17 cellular contexts compared by ENCODE assay signal in genomic region chr9:114336699-114337395, GRCh38. TPM values are rescaled to one million over a fixed set of nuclear protein-coding genes. Genes with fewer than 3 reads are reported as not detected.
DNase-seq lines count a peak whose midpoint lies in the region; ATAC-seq lines count a peak whose summit lies in the region.
"Had no signal": no experiment of that assay in that cellular context is flagged by ENCODE, and none has a peak within 500 bp of the region (broad histone marks: within the 10 kb centered on the region; RNA-seq: fewer than 3 reads in every experiment).

No MANE protein-coding gene starts in this region.

- no peak for DNase-seq in activated CD4-positive, alpha-beta memory T cell treated with anti-CD3 and anti-CD28 coated beads for 36 hours
- DNase-seq in activated CD4-positive, alpha-beta memory T cell treated with anti-CD3 and anti-CD28 coated beads, Interleukin-2, amount 10 ng/mL, durations not matched to agents 7 days and 5 days = no peak
- no peak for DNase-seq in stimulated activated naive CD8-positive, alpha-beta T cell treated with anti-CD3 and anti-CD28 coated beads, Interleukin-15, Interleukin-2, amounts not matched to agents 100 U/mL and 50 U/mL, for 24 hours
- DNase-seq in immature natural killer cell (no peak), NCI-H345 (lab: John Stamatoyannopoulos, UW) (no peak), midbrain (lab: John Stamatoyannopoulos, UW) (no peak)
- no peak for DNase-seq in activated CD8-positive, alpha-beta memory T cell treated with anti-CD3 and anti-CD28 coated beads, Interleukin-2, amount 50 U/mL, for 48 hours
- DNase-seq: Caco-2, DMS153, NCI-H1048, NCI-H1436 treated with DMSO at 0.1 percent for 48 hours, NCI-H2029 treated with DMSO at 0.1 percent for 48 hours, NCI-H510A, NCI-H774 had no signal

- peaks cover 58% of the 10 kb centered on the region for H3K36me3 Mint-ChIP-seq in activated CD4-positive, alpha-beta memory T cell treated with anti-CD3 and anti-CD28 coated beads for 36 hours
- H3K36me3 Mint-ChIP-seq in activated CD4-positive, alpha-beta memory T cell treated with anti-CD3 and anti-CD28 coated beads, Interleukin-2, amount 10 ng/mL, durations not matched to agents 7 days and 5 days (ENCODE audit: low read depth) = peaks cover 72% of the 10 kb centered on the region
- H3K36me3 Mint-ChIP-seq in stimulated activated naive CD8-positive, alpha-beta T cell treated with anti-CD3 and anti-CD28 coated beads, Interleukin-15, Interleukin-2, amounts not matched to agents 100 ng/mL and 50 ng/mL, for 24 hours (ENCODE audit: low read depth) = peaks cover 60% of the 10 kb centered on the region
- peaks cover 22 to 49% (median 31%) of the 10 kb centered on the region in 3 donors for H3K36me3 Mint-ChIP-seq in immature natural killer cell

- intact Hi-C loops in activated CD4-positive, alpha-beta memory T cell treated with anti-CD3 and anti-CD28 coated beads for 36 hours (cut with micrococcal nuclease) = no loop called here

- no peaks in the 10 kb centered on the region for H3K27me3 Mint-ChIP-seq in activated CD4-positive, alpha-beta memory T cell treated with anti-CD3 and anti-CD28 coated beads for 36 hours
- no peaks in the 10 kb centered on the region for H3K27me3 Mint-ChIP-seq in activated CD4-positive, alpha-beta memory T cell treated with anti-CD3 and anti-CD28 coated beads, Interleukin-2, amount 10 ng/mL, durations not matched to agents 7 days and 5 days
- H3K27me3 Mint-ChIP-seq in stimulated activated naive CD8-positive, alpha-beta T cell treated with anti-CD3 and anti-CD28 coated beads, Interleukin-15, Interleukin-2, amounts not matched to agents 100 ng/mL and 50 ng/mL, for 24 hours = no peaks in the 10 kb centered on the region
- H3K27me3 Mint-ChIP-seq in immature natural killer cell (ENCODE audit: low read depth in 3 of 3) = peaks cover 6 to 24% (median 17%) of the 10 kb centered on the region in 3 donors

- CTCF ChIA-PET in activated CD4-positive, alpha-beta memory T cell treated with anti-CD3 and anti-CD28 coated beads for 36 hours (lab: Charles Lee) = interaction anchor here (0.8 to 1.4 kb wide), 6 partner anchors 44 to 317 kb away, joined by 3 to 4 read pairs (median 3); no protein-coding TSS in a partner anchor
- CTCF ChIA-PET in activated CD4-positive, alpha-beta memory T cell treated with anti-CD3 and anti-CD28 coated beads, Interleukin-2, amount 10 ng/mL, durations not matched to agents 7 days and 5 days (lab: Charles Lee) = interaction anchor here (1.5 kb wide), 1 partner anchor 317 kb away, joined by 5 read pairs; no protein-coding TSS in a partner anchor

- H3K27ac Mint-ChIP-seq in activated CD4-positive, alpha-beta memory T cell treated with anti-CD3 and anti-CD28 coated beads for 36 hours = peak overlapping the region; percentile 21
- H3K27ac Mint-ChIP-seq in activated CD4-positive, alpha-beta memory T cell treated with anti-CD3 and anti-CD28 coated beads, Interleukin-2, amount 10 ng/mL, durations not matched to agents 7 days and 5 days = no peak overlapping the region
- H3K27ac Mint-ChIP-seq in stimulated activated naive CD8-positive, alpha-beta T cell treated with anti-CD3 and anti-CD28 coated beads, Interleukin-15, Interleukin-2, amounts not matched to agents 100 ng/mL and 50 ng/mL, for 24 hours = peak overlapping the region; percentile 21
- peak overlapping the region; percentile 48 to 90 (median 66) for H3K27ac Mint-ChIP-seq in immature natural killer cell

- H3K4me3 Mint-ChIP-seq in activated CD4-positive, alpha-beta memory T cell treated with anti-CD3 and anti-CD28 coated beads for 36 hours = no peak overlapping the region
- H3K4me3 Mint-ChIP-seq in activated CD4-positive, alpha-beta memory T cell treated with anti-CD3 and anti-CD28 coated beads, Interleukin-2, amount 10 ng/mL, durations not matched to agents 7 days and 5 days = no peak overlapping the region
- no peak overlapping the region for H3K4me3 Mint-ChIP-seq in stimulated activated naive CD8-positive, alpha-beta T cell treated with anti-CD3 and anti-CD28 coated beads, Interleukin-15, Interleukin-2, amounts not matched to agents 100 ng/mL and 50 ng/mL, for 24 hours
- no peak overlapping the region for H3K4me3 Mint-ChIP-seq in immature natural killer cell

- peaks cover 4% of the 10 kb centered on the region for H3K9me3 Mint-ChIP-seq in activated CD4-positive, alpha-beta memory T cell treated with anti-CD3 and anti-CD28 coated beads for 36 hours
- H3K9me3 Mint-ChIP-seq in activated CD4-positive, alpha-beta memory T cell treated with anti-CD3 and anti-CD28 coated beads, Interleukin-2, amount 10 ng/mL, durations not matched to agents 7 days and 5 days = no peaks in the 10 kb centered on the region
- peaks cover 3% of the 10 kb centered on the region for H3K9me3 Mint-ChIP-seq in stimulated activated naive CD8-positive, alpha-beta T cell treated with anti-CD3 and anti-CD28 coated beads, Interleukin-15, Interleukin-2, amounts not matched to agents 100 ng/mL and 50 ng/mL, for 24 hours
- no peaks in the 10 kb centered on the region for H3K9me3 Mint-ChIP-seq in immature natural killer cell

- H3K4me1 Mint-ChIP-seq in activated CD4-positive, alpha-beta memory T cell treated with anti-CD3 and anti-CD28 coated beads for 36 hours (ENCODE audit: low read depth) = peaks cover 8% of the 10 kb centered on the region
- peaks cover 6% of the 10 kb centered on the region for H3K4me1 Mint-ChIP-seq in activated CD4-positive, alpha-beta memory T cell treated with anti-CD3 and anti-CD28 coated beads, Interleukin-2, amount 10 ng/mL, durations not matched to agents 7 days and 5 days
- peaks cover 32% of the 10 kb centered on the region for H3K4me1 Mint-ChIP-seq in stimulated activated naive CD8-positive, alpha-beta T cell treated with anti-CD3 and anti-CD28 coated beads, Interleukin-15, Interleukin-2, amounts not matched to agents 100 ng/mL and 50 ng/mL, for 24 hours (ENCODE audit: low read depth)
- peaks cover 16 to 24% of the 10 kb centered on the region in 2 donors for H3K4me1 Mint-ChIP-seq in immature natural killer cell

- no peak for ATAC-seq in stimulated activated naive CD8-positive, alpha-beta T cell treated with anti-CD3 and anti-CD28 coated beads, Interleukin-15, Interleukin-2, amounts not matched to agents 100 U/mL and 50 U/mL, for 24 hours

- POLR2A ChIA-PET in activated CD4-positive, alpha-beta memory T cell treated with anti-CD3 and anti-CD28 coated beads for 36 hours (lab: Charles Lee) = no interaction called here
- POLR2A ChIA-PET in activated CD4-positive, alpha-beta memory T cell treated with anti-CD3 and anti-CD28 coated beads, Interleukin-2, amount 10 ng/mL, durations not matched to agents 7 days and 5 days (lab: Charles Lee) = interaction anchor here (0.9 to 6.2 kb wide), 7 partner anchors 9 to 49 kb away, joined by 3 to 36 read pairs (median 3); partner anchors contain the start of gene AKNA

RNA-seq across cellular contexts. Expression of gene ORM2, which starts 7.2 kb away (rescaled TPM):
- total RNA-seq in activated CD4-positive, alpha-beta memory T cell treated with anti-CD3 and anti-CD28 coated beads for 36 hours = not detected
- total RNA-seq in activated CD4-positive, alpha-beta memory T cell treated with anti-CD3 and anti-CD28 coated beads, Interleukin-2, amount 10 ng/mL, durations not matched to agents 7 days and 5 days = not detected
- not detected for polyA plus RNA-seq in immature natural killer cell
- total RNA-seq: A172, MCF 10A had no signal

RNA-seq across cellular contexts. Expression of gene ORM1, which starts 13.9 kb away (rescaled TPM):
- total RNA-seq in activated CD4-positive, alpha-beta memory T cell treated with anti-CD3 and anti-CD28 coated beads for 36 hours = not detected
- total RNA-seq in activated CD4-positive, alpha-beta memory T cell treated with anti-CD3 and anti-CD28 coated beads, Interleukin-2, amount 10 ng/mL, durations not matched to agents 7 days and 5 days = not detected
- polyA plus RNA-seq in immature natural killer cell = not detected
- total RNA-seq: A172, MCF 10A had no signal

RNA-seq across cellular contexts. Expression of gene AKNA, which starts 50.9 kb away (rescaled TPM):
- 100 to 1,000 TPM; 127 to 130 TPM for total RNA-seq in activated CD4-positive, alpha-beta memory T cell treated with anti-CD3 and anti-CD28 coated beads for 36 hours
- total RNA-seq in activated CD4-positive, alpha-beta memory T cell treated with anti-CD3 and anti-CD28 coated beads, Interleukin-2, amount 10 ng/mL, durations not matched to agents 7 days and 5 days = 100 to 1,000 TPM; 350 to 355 TPM
- polyA plus RNA-seq in immature natural killer cell = 10 to 100 TPM in 2 of 3 donors, 1 to 10 TPM in 1; 4.0 to 56.3 (median 13.8) TPM
